In the genomic region with DNA sequence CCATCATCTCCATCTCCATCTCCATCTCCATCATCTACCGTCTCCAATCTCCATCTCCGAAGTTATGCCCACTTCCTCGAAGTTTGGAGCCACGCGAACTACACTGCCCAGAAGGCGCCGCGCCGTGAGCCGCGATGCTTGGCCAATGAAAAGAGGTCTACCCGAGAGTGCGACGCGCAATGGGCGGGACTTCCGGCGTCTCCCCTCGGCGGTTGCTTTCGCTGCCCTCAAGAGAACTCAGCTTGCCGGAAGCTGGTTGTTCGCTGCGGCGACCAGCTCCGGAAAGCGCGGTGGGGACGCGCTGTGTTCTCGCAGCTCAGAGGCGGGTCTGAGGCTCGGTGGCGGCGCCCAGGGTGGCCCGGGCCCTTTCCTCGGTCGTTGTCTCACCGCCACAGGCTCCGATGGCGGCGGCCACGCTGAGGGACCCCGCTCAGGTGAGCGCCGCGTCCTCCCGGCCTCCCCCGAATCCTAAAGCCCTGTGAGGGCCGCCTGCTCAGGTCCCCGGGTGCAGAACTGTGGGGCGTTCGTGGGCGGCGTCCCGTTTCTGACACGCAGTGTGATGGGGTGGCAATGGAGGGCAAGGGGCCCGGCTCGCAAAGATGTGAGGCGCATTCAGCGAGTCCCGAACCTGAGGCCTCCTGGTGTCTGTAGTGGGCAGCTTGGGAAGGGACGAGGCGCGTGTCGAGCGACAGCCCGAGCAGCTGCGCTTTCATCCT, we compare ENCODE assay signal across 8 cellular contexts. TPM values are rescaled to one million over a fixed set of nuclear protein-coding genes. Genes with fewer than 3 reads are reported as not detected.
DNase-seq lines count a peak whose midpoint lies in the region; ATAC-seq and TF ChIP-seq lines count a peak whose summit lies in the region.
"Not testable (repeated sequence)": the region's sequence is repeated elsewhere in the genome, so short reads cannot be mapped to it uniquely, and the experiment has no call there.

A gene (plus strand): TSS at position 259 of the 716 bp plus-strand sequence. CDS start 143 bp downstream, at position 402.

- peaks cover 20% of the 10 kb centered on the region for H3K36me3 ChIP-seq in RWPE2 (ENCODE audit: low read depth)
- not testable (repeated sequence) for H3K36me3 ChIP-seq in neural cell (ENCODE audit: insufficient read depth, low read length)

- H3K9ac ChIP-seq in neural cell (ENCODE audit: low read length): peak within 1 kb of the TSS; percentile 80

- not testable (repeated sequence) for H3K4me1 ChIP-seq in RWPE2 (ENCODE audit: insufficient read depth, poor library complexity, severe bottlenecking)

- H3K9me2 ChIP-seq in neural cell (ENCODE audit: insufficient read depth, low read length): not testable (repeated sequence)

- peaks cover 38% of the 10 kb centered on the region for H3K9me3 Mint-ChIP-seq in stimulated activated naive CD8-positive, alpha-beta T cell treated with anti-CD3 and anti-CD28 coated beads, Interleukin-15, Interleukin-2, amounts not matched to agents 100 ng/mL and 50 ng/mL, for 24 hours

- H3K4me1 Mint-ChIP-seq in stimulated activated naive CD8-positive, alpha-beta T cell treated with anti-CD3 and anti-CD28 coated beads, Interleukin-15, Interleukin-2, amounts not matched to agents 100 ng/mL and 50 ng/mL, for 24 hours (ENCODE audit: low read depth): peaks cover 27% of the 10 kb centered on the region

- H3F3A ChIP-seq in neural cell (ENCODE audit: insufficient read depth, low read length, poor library complexity, severe bottlenecking): not testable (repeated sequence)

- H3K4me3 Mint-ChIP-seq in stimulated activated naive CD8-positive, alpha-beta T cell treated with anti-CD3 and anti-CD28 coated beads, Interleukin-15, Interleukin-2, amounts not matched to agents 100 ng/mL and 50 ng/mL, for 24 hours: peak within 1 kb of the TSS; percentile 87

- peak within 1 kb of the TSS; percentile 43 for H3K27ac ChIP-seq in RWPE2 (ENCODE audit: poor library complexity, severe bottlenecking)
- peak within 1 kb of the TSS; percentile 79 for H3K27ac ChIP-seq in neural cell (ENCODE audit: low read length)

- not testable (repeated sequence) for TF ChIP-seq CTCF in LNCaP clone FGC (IDR thresholded peaks at IDR 0.05; ENCODE audit: control insufficient read depth, extremely low read depth, insufficient read depth); RWPE2 (IDR thresholded peaks at IDR 0.05; ENCODE audit: poor library complexity, severe bottlenecking); fibroblast of villous mesenchyme (IDR thresholded peaks at IDR 0.05; ENCODE audit: insufficient read depth, low read depth, low read length); neural cell (IDR thresholded peaks at IDR 0.05; ENCODE audit: poor library complexity, severe bottlenecking)

- H3K4me2 ChIP-seq in neural cell (ENCODE audit: low read length): peak within 1 kb of the TSS; percentile 48

- H3K27me3 Mint-ChIP-seq in stimulated activated naive CD8-positive, alpha-beta T cell treated with anti-CD3 and anti-CD28 coated beads, Interleukin-15, Interleukin-2, amounts not matched to agents 100 ng/mL and 50 ng/mL, for 24 hours: not testable (repeated sequence)

- not testable (repeated sequence) for H4K20me1 ChIP-seq in neural cell (ENCODE audit: insufficient read depth)

- TF ChIP-seq EP300 in neural cell (conservative IDR thresholded peaks at IDR 0.05; ENCODE audit: poor library complexity, severe bottlenecking): peak; percentile 41

- not testable (repeated sequence) for H3K27me3 ChIP-seq in RWPE2 (ENCODE audit: insufficient read depth, poor library complexity, severe bottlenecking); neural cell (ENCODE audit: insufficient read depth, low read depth, low read length)

- ATAC-seq in RWPE2 (ENCODE audit: low read depth): peak; percentile 100

- peaks cover 73% of the 10 kb centered on the region for H3K36me3 Mint-ChIP-seq in stimulated activated naive CD8-positive, alpha-beta T cell treated with anti-CD3 and anti-CD28 coated beads, Interleukin-15, Interleukin-2, amounts not matched to agents 100 ng/mL and 50 ng/mL, for 24 hours (ENCODE audit: low read depth)

- DNase-seq in EL: peak; percentile 95
- DNase-seq in GOT3 (lab: John Stamatoyannopoulos, UW): peak; percentile 53
- DNase-seq in LNCaP clone FGC (ENCODE audit: low read depth): peak; percentile 91
- peak; percentile 94 for DNase-seq in RWPE2 (ENCODE audit: low spot score)
- peak; percentile 94 for DNase-seq in activated T-helper 9 cell treated with anti-CD3 and anti-CD28 coated beads, Interleukin-2, amount 50 U/mL, for 16 hours (ENCODE audit: low read depth)
- peak; percentile 95 for DNase-seq in fibroblast of villous mesenchyme (ENCODE audit: low read depth)

- not testable (repeated sequence) for H3K9me3 ChIP-seq in RWPE2 (ENCODE audit: severe bottlenecking); neural cell (ENCODE audit: low read length)

- peak within 1 kb of the TSS; percentile 21 for H2AFZ ChIP-seq in neural cell (ENCODE audit: low read depth, low read length)

- peak; percentile 44 for TF ChIP-seq RAD21 in neural cell (conservative IDR thresholded peaks at IDR 0.05)

- H3K4me3 ChIP-seq in LNCaP clone FGC (ENCODE audit: low read depth, low read length) (peak within 1 kb of the TSS; percentile 75), RWPE2 (ENCODE audit: severe bottlenecking) (peak within 1 kb of the TSS; percentile 66), fibroblast of villous mesenchyme (ENCODE audit: low read depth, low read length) (peak within 1 kb of the TSS; percentile 71), neural cell (ENCODE audit: low read length) (peak within 1 kb of the TSS; percentile 75)

- H3K79me2 ChIP-seq in neural cell (replicated peaks; ENCODE audit: insufficient read depth, low read length): peaks cover 18% of the 10 kb centered on the region

- peak within 1 kb of the TSS; percentile 95 for H3K27ac Mint-ChIP-seq in stimulated activated naive CD8-positive, alpha-beta T cell treated with anti-CD3 and anti-CD28 coated beads, Interleukin-15, Interleukin-2, amounts not matched to agents 100 ng/mL and 50 ng/mL, for 24 hours

TF ChIP-seq in neural cell, 6 proteins besides CTCF, POLR2A, EP300 and RAD21:
- TF ChIP-seq MXI1 (conservative IDR thresholded peaks at IDR 0.05; ENCODE audit: poor library complexity, severe bottlenecking): peak; percentile 80
- peak; percentile 41 for TF ChIP-seq SMC3 (conservative IDR thresholded peaks at IDR 0.05; ENCODE audit: poor library complexity)
- TF ChIP-seq POLR2AphosphoS5 (IDR thresholded peaks at IDR 0.05): peak; percentile 86

RNA-seq across cellular contexts. Expression of the gene that starts here (rescaled TPM):
- 12.1 and 17.4 TPM in 2 replicates for total RNA-seq in fibroblast of villous mesenchyme
- polyA plus RNA-seq in neural cell: 17.2 and 23.3 TPM in 2 replicates
- polyA minus RNA-seq in neural cell: 39.7 and 52.9 TPM in 2 replicates

Comparison
In these comparisons a context has a peak if more than half of its experiments do, and no peak if none do; other contexts are left out.
1. Peak in every context shown above with its lines: DNase-seq, ATAC-seq, H3K4me3 ChIP-seq and H3K27ac ChIP-seq.